ENCODE assay signal across 37 cellular contexts in the genomic region with DNA sequence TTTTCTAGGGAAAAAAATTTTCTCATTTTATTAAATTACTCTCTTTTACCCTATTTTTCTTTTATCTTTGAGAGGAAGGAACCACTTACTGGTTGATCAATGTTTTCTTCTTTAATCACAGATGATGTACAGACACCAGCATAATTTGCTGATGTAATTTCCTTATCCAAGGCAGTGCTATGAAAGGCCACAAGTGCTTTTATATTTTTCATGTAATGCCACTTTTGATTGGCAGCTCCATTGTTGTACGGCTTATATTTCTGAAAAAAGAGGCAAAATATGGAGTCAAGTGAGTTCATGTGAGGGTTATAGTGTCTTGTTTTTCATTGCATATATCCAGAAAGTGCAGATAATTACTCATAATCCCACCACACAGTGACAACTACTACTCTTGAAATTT.
"Had no signal": no experiment of that assay in that cellular context is flagged by ENCODE, and none has a peak within 500 bp of the region (broad histone marks: within the 10 kb centered on the region; RNA-seq: fewer than 3 reads in every experiment).

No MANE protein-coding gene starts in this region.

- H3K36me3 Mint-ChIP-seq: activated naive CD4-positive, alpha-beta T cell treated with anti-CD3 and anti-CD28 coated beads, Interleukin-2, amount 10 ng/mL, durations not matched to agents 7 days and 5 days; activated naive CD4-positive, alpha-beta T cell treated with anti-CD3 and anti-CD28 coated beads, Interleukin-2, amount 50 U/mL, for 24 hours; activated naive CD8-positive, alpha-beta T cell; activated naive CD8-positive, alpha-beta T cell treated with anti-CD3 and anti-CD28 coated beads for 36 hours; activated naive CD8-positive, alpha-beta T cell treated with anti-CD3 and anti-CD28 coated beads, Interleukin-2, amount 10 ng/mL, durations not matched to agents 7 days and 5 days; brain had no signal

- H3K4me3 Mint-ChIP-seq: activated naive CD4-positive, alpha-beta T cell treated with anti-CD3 and anti-CD28 coated beads for 36 hours; activated naive CD4-positive, alpha-beta T cell treated with anti-CD3 and anti-CD28 coated beads, Interleukin-2, amount 10 ng/mL, durations not matched to agents 7 days and 5 days; activated naive CD4-positive, alpha-beta T cell treated with anti-CD3 and anti-CD28 coated beads, Interleukin-2, amount 50 U/mL, for 24 hours; activated naive CD8-positive, alpha-beta T cell; activated naive CD8-positive, alpha-beta T cell treated with anti-CD3 and anti-CD28 coated beads for 36 hours; activated naive CD8-positive, alpha-beta T cell treated with anti-CD3 and anti-CD28 coated beads, Interleukin-2, amount 10 ng/mL, durations not matched to agents 7 days and 5 days; activated naive CD8-positive, alpha-beta T cell treated with anti-CD3 and anti-CD28 coated beads, Interleukin-2, amount 50 U/mL, for 24 hours; activated T-cell treated with anti-CD3 and anti-CD28 coated beads, Interleukin-2, amount 50 U/mL, for 24 hours; activated T-cell treated with anti-CD3 and anti-CD28 coated beads, Interleukin-2, amount 50 U/mL, for 4 hours; activated T-cell treated with anti-CD3 and anti-CD28 coated beads, Interleukin-2, amount 50 U/mL, for 72 hours; activated T-helper 1 cell treated with anti-CD3 and anti-CD28 coated beads, Interleukin-12 subunit alpha, Interleukin-12 subunit beta, Interleukin-2, Interleukin-4 antibody, amounts not matched to agents 30 ng/mL and 10 ng/mL and 1 ng/mL, durations not matched to agents 14 hours and 24 hours and 36 hours; activated T-helper 17 cell treated with anti-CD3 and anti-CD28 coated beads, Interleukin-2, amount 50 U/mL, for 72 hours; brain; central memory CD8-positive, alpha-beta T cell had no signal

- H3K4me1 Mint-ChIP-seq: activated naive CD4-positive, alpha-beta T cell treated with anti-CD3 and anti-CD28 coated beads, Interleukin-2, amount 10 ng/mL, durations not matched to agents 7 days and 5 days; activated naive CD4-positive, alpha-beta T cell treated with anti-CD3 and anti-CD28 coated beads, Interleukin-2, amount 50 U/mL, for 24 hours; activated naive CD8-positive, alpha-beta T cell treated with anti-CD3 and anti-CD28 coated beads for 36 hours; activated naive CD8-positive, alpha-beta T cell treated with anti-CD3 and anti-CD28 coated beads, Interleukin-2, amount 10 ng/mL, durations not matched to agents 7 days and 5 days; activated naive CD8-positive, alpha-beta T cell treated with anti-CD3 and anti-CD28 coated beads, Interleukin-2, amount 50 U/mL, for 24 hours; activated T-helper 17 cell treated with anti-CD3 and anti-CD28 coated beads, Interleukin-2, amount 50 U/mL, for 72 hours; central memory CD8-positive, alpha-beta T cell had no signal

- H3K9me3 Mint-ChIP-seq: activated naive CD4-positive, alpha-beta T cell treated with anti-CD3 and anti-CD28 coated beads for 36 hours; activated naive CD4-positive, alpha-beta T cell treated with anti-CD3 and anti-CD28 coated beads, Interleukin-2, amount 10 ng/mL, durations not matched to agents 7 days and 5 days; activated naive CD4-positive, alpha-beta T cell treated with anti-CD3 and anti-CD28 coated beads, Interleukin-2, amount 50 U/mL, for 24 hours; activated naive CD8-positive, alpha-beta T cell treated with anti-CD3 and anti-CD28 coated beads for 36 hours; activated naive CD8-positive, alpha-beta T cell treated with anti-CD3 and anti-CD28 coated beads, Interleukin-2, amount 10 ng/mL, durations not matched to agents 7 days and 5 days; activated naive CD8-positive, alpha-beta T cell treated with anti-CD3 and anti-CD28 coated beads, Interleukin-2, amount 50 U/mL, for 24 hours; activated T-cell treated with anti-CD3 and anti-CD28 coated beads, Interleukin-2, amount 50 U/mL, for 24 hours; activated T-cell treated with anti-CD3 and anti-CD28 coated beads, Interleukin-2, amount 50 U/mL, for 4 hours; activated T-cell treated with anti-CD3 and anti-CD28 coated beads, Interleukin-2, amount 50 U/mL, for 72 hours; activated T-helper 1 cell treated with anti-CD3 and anti-CD28 coated beads, Interleukin-12 subunit alpha, Interleukin-12 subunit beta, Interleukin-2, Interleukin-4 antibody, amounts not matched to agents 30 ng/mL and 10 ng/mL and 1 ng/mL, durations not matched to agents 14 hours and 24 hours and 36 hours; activated T-helper 2 cell treated with anti-CD3 and anti-CD28 coated beads, Interferon-gamma antibody, Interleukin-2, Interleukin-4, amounts not matched to agents 10 μg/mL and 5 μg/mL and 100 μg/mL, durations not matched to agents 14 hours and 24 hours and 36 hours had no signal

- H3K27me3 Mint-ChIP-seq: activated naive CD4-positive, alpha-beta T cell treated with anti-CD3 and anti-CD28 coated beads, Interleukin-2, amount 10 ng/mL, durations not matched to agents 7 days and 5 days; activated naive CD4-positive, alpha-beta T cell treated with anti-CD3 and anti-CD28 coated beads, Interleukin-2, amount 50 U/mL, for 24 hours; activated naive CD8-positive, alpha-beta T cell treated with anti-CD3 and anti-CD28 coated beads, Interleukin-2, amount 10 ng/mL, durations not matched to agents 7 days and 5 days; activated T-cell treated with anti-CD3 and anti-CD28 coated beads, Interleukin-2, amount 50 U/mL, for 24 hours; brain; central memory CD8-positive, alpha-beta T cell had no signal

- H3K27me3 ChIP-seq: adrenal gland, ascending aorta, body of pancreas, brain microvascular endothelial cell, breast epithelium, cardiac muscle cell had no signal

- H3K4me1 ChIP-seq: adrenal gland, ascending aorta, body of pancreas, breast epithelium had no signal

- H3K27ac ChIP-seq: adrenal gland, ascending aorta, body of pancreas, brain microvascular endothelial cell, breast epithelium, cardiac muscle cell had no signal

- H3K4me3 ChIP-seq: adrenal gland, ascending aorta, body of pancreas, breast epithelium, cardiac muscle cell had no signal

- H3K9me3 ChIP-seq: adrenal gland, ascending aorta, body of pancreas, breast epithelium had no signal

- DNase-seq: activated effector memory CD4-positive, alpha-beta T cell treated with anti-CD3 and anti-CD28 coated beads, Interleukin-2, amount 50 U/mL, for 16 hours; activated effector memory CD4-positive, alpha-beta T cell treated with Interleukin-2 at 50 U/mL for 16 hours; activated gamma-delta T cell; activated gamma-delta T cell treated with Interleukin-2 at 50 U/mL for 16 hours; activated naive CD4-positive, alpha-beta T cell; activated naive CD4-positive, alpha-beta T cell treated with anti-CD3 and anti-CD28 coated beads for 36 hours; activated naive CD4-positive, alpha-beta T cell treated with anti-CD3 and anti-CD28 coated beads, Interleukin-2, amount 10 ng/mL, durations not matched to agents 7 days and 5 days; activated naive CD4-positive, alpha-beta T cell treated with anti-CD3 and anti-CD28 coated beads, Interleukin-2, amount 50 U/mL, for 16 hours; activated naive CD4-positive, alpha-beta T cell treated with Interleukin-2 at 50 U/mL for 16 hours; activated naive CD8-positive, alpha-beta T cell treated with anti-CD3 and anti-CD28 coated beads for 36 hours; activated naive CD8-positive, alpha-beta T cell treated with anti-CD3 and anti-CD28 coated beads, Interleukin-2, amount 10 ng/mL, durations not matched to agents 7 days and 5 days; activated naive CD8-positive, alpha-beta T cell treated with anti-CD3 and anti-CD28 coated beads, Interleukin-2, amount 50 U/mL, for 24 hours; activated T-cell treated with anti-CD3 and anti-CD28 coated beads, Interleukin-2, amount 50 U/mL, for 24 hours; activated T-cell treated with anti-CD3 and anti-CD28 coated beads, Interleukin-2, amount 50 U/mL, for 4 hours; activated T-cell treated with anti-CD3 and anti-CD28 coated beads, Interleukin-2, amount 50 U/mL, for 48 hours; activated T-cell treated with anti-CD3 and anti-CD28 coated beads, Interleukin-2, amount 50 U/mL, for 72 hours; adrenal gland; amniotic stem cell; amygdala; anterior cingulate cortex; aorta; body of pancreas; brain microvascular endothelial cell; caudate nucleus; central memory CD4-positive, alpha-beta T cell; cerebellar nuclear complex had no signal

- H3K27ac Mint-ChIP-seq: activated naive CD4-positive, alpha-beta T cell treated with anti-CD3 and anti-CD28 coated beads for 36 hours; activated naive CD4-positive, alpha-beta T cell treated with anti-CD3 and anti-CD28 coated beads, Interleukin-2, amount 10 ng/mL, durations not matched to agents 7 days and 5 days; activated naive CD4-positive, alpha-beta T cell treated with anti-CD3 and anti-CD28 coated beads, Interleukin-2, amount 50 U/mL, for 24 hours; activated naive CD4-positive, alpha-beta T cell treated with anti-CD3 and anti-CD28 coated beads, Interleukin-2, amount 50 U/mL, for 72 hours; activated naive CD8-positive, alpha-beta T cell; activated naive CD8-positive, alpha-beta T cell treated with anti-CD3 and anti-CD28 coated beads for 36 hours; activated naive CD8-positive, alpha-beta T cell treated with anti-CD3 and anti-CD28 coated beads, Interleukin-2, amount 10 ng/mL, durations not matched to agents 7 days and 5 days; activated naive CD8-positive, alpha-beta T cell treated with anti-CD3 and anti-CD28 coated beads, Interleukin-2, amount 50 U/mL, for 24 hours; activated T-cell treated with anti-CD3 and anti-CD28 coated beads, Interleukin-2, amount 50 U/mL, for 24 hours; activated T-cell treated with anti-CD3 and anti-CD28 coated beads, Interleukin-2, amount 50 U/mL, for 72 hours; activated T-helper 1 cell treated with anti-CD3 and anti-CD28 coated beads, Interleukin-12 subunit alpha, Interleukin-12 subunit beta, Interleukin-2, Interleukin-4 antibody, amounts not matched to agents 30 ng/mL and 10 ng/mL and 1 ng/mL, durations not matched to agents 14 hours and 24 hours and 36 hours; activated T-helper 17 cell treated with anti-CD3 and anti-CD28 coated beads, Interleukin-2, amount 50 U/mL, for 72 hours; activated T-helper 2 cell treated with anti-CD3 and anti-CD28 coated beads, Interferon-gamma antibody, Interleukin-2, Interleukin-4, amounts not matched to agents 10 μg/mL and 5 μg/mL and 100 μg/mL, durations not matched to agents 14 hours and 24 hours and 36 hours; brain had no signal

- H3K36me3 ChIP-seq: adrenal gland, ascending aorta, brain microvascular endothelial cell, breast epithelium, cardiac muscle cell had no signal

- ATAC-seq: activated naive CD4-positive, alpha-beta T cell treated with anti-CD3 and anti-CD28 coated beads, Interleukin-2, amount 50 U/mL, for 72 hours; activated naive CD8-positive, alpha-beta T cell treated with anti-CD3 and anti-CD28 coated beads, Interleukin-2, amount 50 U/mL, for 24 hours; activated T-cell treated with anti-CD3 and anti-CD28 coated beads, Interleukin-2, amount 50 U/mL, for 4 hours; activated T-cell treated with anti-CD3 and anti-CD28 coated beads, Interleukin-2, amount 50 U/mL, for 72 hours; activated T-helper 17 cell treated with anti-CD3 and anti-CD28 coated beads, Interleukin-2, amount 50 U/mL, for 72 hours; body of pancreas had no signal
